Comparison of ENCODE assay signal across 1 cellular context in genomic region chr9:130866474-130866965, GRCh38.
TF ChIP-seq lines count a peak whose summit lies in the region.

No MANE protein-coding gene starts in this region.

TF ChIP-seq in SK-N-SH treated with all-trans-retinoic acid at 6 μM for 48 hours, 23 proteins besides CTCF, POLR2A, EP300 and RAD21 (continued from another document):
- no peak for TF ChIP-seq CSRNP3 (CRISPR knock-in tag; IDR thresholded peaks at IDR 0.05)
- TF ChIP-seq ZNF8 (CRISPR knock-in tag; IDR thresholded peaks at IDR 0.05): no peak
